ENCODE assay signal across 17 cellular contexts in the genomic region with DNA sequence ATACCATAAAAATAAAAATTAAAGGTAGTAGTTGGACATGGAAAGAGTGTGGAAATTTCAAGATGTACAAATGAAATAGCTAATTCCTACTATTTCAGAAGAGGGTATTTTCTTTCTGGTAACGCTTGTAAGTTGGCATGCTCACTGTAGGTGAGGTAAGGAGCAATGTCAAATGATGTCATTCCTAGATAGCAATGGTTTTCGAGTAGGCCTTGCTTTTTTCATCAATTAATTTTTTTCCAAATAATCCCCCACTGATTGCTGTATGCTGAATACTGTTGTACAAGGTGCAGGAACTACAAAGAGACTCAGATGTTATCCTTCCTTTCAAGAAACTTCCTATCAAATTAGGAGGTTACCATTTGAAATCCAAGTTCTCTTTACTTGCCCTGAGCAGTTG. TPM values are rescaled to one million over a fixed set of nuclear protein-coding genes. Genes with fewer than 3 reads are reported as not detected.
DNase-seq lines count a peak whose midpoint lies in the region; ATAC-seq and TF ChIP-seq lines count a peak whose summit lies in the region.
"Had no signal": no experiment of that assay in that cellular context is flagged by ENCODE, and none has a peak within 500 bp of the region (broad histone marks: within the 10 kb centered on the region; RNA-seq: fewer than 3 reads in every experiment).

No MANE protein-coding gene starts in this region.

- TF ChIP-seq CTCF in parathyroid adenoma (IDR thresholded peaks at IDR 0.05): no peak
- no peak for TF ChIP-seq CTCF in upper lobe of right lung (IDR thresholded peaks at IDR 0.05)

- no peak overlapping the region for H3K4me3 Mint-ChIP-seq in activated CD4-positive, alpha-beta T cell treated with anti-CD3 and anti-CD28 coated beads, Interleukin-2, amount 10 ng/mL, durations not matched to agents 24 days and 14 days
- H3K4me3 Mint-ChIP-seq: activated CD8-positive, alpha-beta T cell treated with anti-CD3 and anti-CD28 coated beads for 36 hours; CD8-positive, alpha-beta T cell; effector memory CD8-positive, alpha-beta T cell had no signal

- peak overlapping the region; percentile 90 for H3K4me2 ChIP-seq in parathyroid adenoma (ENCODE audit: low read length)

- H3K36me3 ChIP-seq in iPS-20b (ENCODE audit: insufficient read depth, low read depth, low read length) (no peaks in the 10 kb centered on the region), parathyroid adenoma (ENCODE audit: control insufficient read depth, insufficient read depth, low read length) (no peaks in the 10 kb centered on the region), upper lobe of right lung (peaks cover 3% of the 10 kb centered on the region)

- H3K36me3 Mint-ChIP-seq in activated CD4-positive, alpha-beta T cell treated with anti-CD3 and anti-CD28 coated beads, Interleukin-2, amount 10 ng/mL, durations not matched to agents 24 days and 14 days (ENCODE audit: low read depth): no peaks in the 10 kb centered on the region
- H3K36me3 Mint-ChIP-seq: CD8-positive, alpha-beta T cell had no signal

- ATAC-seq in upper lobe of right lung (no peak), HG03139 (IDR thresholded peaks at IDR 0.05; ENCODE audit: unreplicated experiment) (no peak), esophagus mucosa (no peak)
- ATAC-seq: activated CD8-positive, alpha-beta T cell treated with anti-CD3 and anti-CD28 coated beads for 36 hours; CD8-positive, alpha-beta T cell; effector memory CD8-positive, alpha-beta T cell had no signal

- H3K4me1 Mint-ChIP-seq in activated CD4-positive, alpha-beta T cell treated with anti-CD3 and anti-CD28 coated beads, Interleukin-2, amount 10 ng/mL, durations not matched to agents 24 days and 14 days: peaks cover 5% of the 10 kb centered on the region

- H3K4me1 ChIP-seq in iPS-20b (ENCODE audit: insufficient read depth, low read length) (peaks cover 21% of the 10 kb centered on the region), parathyroid adenoma (peaks cover 7% of the 10 kb centered on the region), upper lobe of right lung (peaks cover 8% of the 10 kb centered on the region)

- 0 out of 2 replicates have a peak overlapping the region, but pooled peaks have one; percentile 0 for H3K4me3 ChIP-seq in iPS-20b (ENCODE audit: low read length)
- peak overlapping the region; percentile 70 for H3K4me3 ChIP-seq in parathyroid adenoma (ENCODE audit: low read depth, low read length)
- no peak overlapping the region for H3K4me3 ChIP-seq in upper lobe of right lung

- H3K27me3 ChIP-seq in iPS-20b (ENCODE audit: insufficient read depth, low read length) (no peaks in the 10 kb centered on the region; the same call in 1 of the 2 replicates), parathyroid adenoma (ENCODE audit: control insufficient read depth, insufficient read depth, low read length) (no peaks in the 10 kb centered on the region), upper lobe of right lung (no peaks in the 10 kb centered on the region)

- H3K9me3 ChIP-seq in iPS-20b (ENCODE audit: insufficient read depth, low read depth, low read length) (no peaks in the 10 kb centered on the region), parathyroid adenoma (ENCODE audit: control insufficient read depth, low read length) (no peaks in the 10 kb centered on the region), upper lobe of right lung (no peaks in the 10 kb centered on the region)

- H3K27ac ChIP-seq in iPS-20b (ENCODE audit: low read length) (no peak overlapping the region), parathyroid adenoma (peak overlapping the region; percentile 95), upper lobe of right lung (peak overlapping the region; percentile 88)

- H3K9ac ChIP-seq in iPS-20b (ENCODE audit: low read depth, low read length) (no peak overlapping the region), parathyroid adenoma (no peak overlapping the region)

- H2AFZ ChIP-seq in parathyroid adenoma: peak overlapping the region; percentile 87

- H3K79me2 ChIP-seq in parathyroid adenoma: peaks cover 10% of the 10 kb centered on the region

- peak; percentile 12 for DNase-seq in activated CD4-positive, alpha-beta T cell treated with anti-CD3 and anti-CD28 coated beads, Interleukin-2, amount 10 ng/mL, durations not matched to agents 24 days and 14 days
- no peak for DNase-seq in activated CD4-positive, alpha-beta T cell treated with anti-CD3 and anti-CD28 coated beads for 48 hours
- DNase-seq in upper lobe of right lung (no peak), NCI-H226 (no peak)
- DNase-seq: activated CD8-positive, alpha-beta T cell treated with anti-CD3 and anti-CD28 coated beads for 36 hours; CD8-positive, alpha-beta T cell; effector memory CD8-positive, alpha-beta T cell; GOT3; SHP77 treated with DMSO at 0.1 percent for 48 hours; stimulated activated CD4-positive, alpha-beta T cell treated with anti-CD3 and anti-CD28 coated beads, Interleukin-2, amount 100 ng/mL, for 48 hours had no signal

- no peaks in the 10 kb centered on the region for H3K9me3 Mint-ChIP-seq in activated CD4-positive, alpha-beta T cell treated with anti-CD3 and anti-CD28 coated beads, Interleukin-2, amount 10 ng/mL, durations not matched to agents 24 days and 14 days
- H3K9me3 Mint-ChIP-seq: activated CD8-positive, alpha-beta T cell treated with anti-CD3 and anti-CD28 coated beads for 36 hours; activated T-helper 2 cell treated with anti-CD3 and anti-CD28 coated beads, Interferon-gamma antibody, Interleukin-2, Interleukin-4, amounts not matched to agents 10 μg/mL and 5 μg/mL and 100 μg/mL, durations not matched to agents 14 hours and 24 hours and 36 hours; CD8-positive, alpha-beta T cell; effector memory CD8-positive, alpha-beta T cell had no signal

- H3K27ac Mint-ChIP-seq in activated CD4-positive, alpha-beta T cell treated with anti-CD3 and anti-CD28 coated beads, Interleukin-2, amount 10 ng/mL, durations not matched to agents 24 days and 14 days: no peak overlapping the region
- H3K27ac Mint-ChIP-seq: activated CD8-positive, alpha-beta T cell treated with anti-CD3 and anti-CD28 coated beads for 36 hours; activated T-helper 2 cell treated with anti-CD3 and anti-CD28 coated beads, Interferon-gamma antibody, Interleukin-2, Interleukin-4, amounts not matched to agents 10 μg/mL and 5 μg/mL and 100 μg/mL, durations not matched to agents 14 hours and 24 hours and 36 hours; CD8-positive, alpha-beta T cell; effector memory CD8-positive, alpha-beta T cell had no signal

- no peaks in the 10 kb centered on the region for H3K27me3 Mint-ChIP-seq in activated CD4-positive, alpha-beta T cell treated with anti-CD3 and anti-CD28 coated beads, Interleukin-2, amount 10 ng/mL, durations not matched to agents 24 days and 14 days
- H3K27me3 Mint-ChIP-seq: activated CD8-positive, alpha-beta T cell treated with anti-CD3 and anti-CD28 coated beads for 36 hours; effector memory CD8-positive, alpha-beta T cell had no signal

- intact Hi-C loops in activated CD4-positive, alpha-beta T cell treated with anti-CD3 and anti-CD28 coated beads, Interleukin-2, amount 10 ng/mL, durations not matched to agents 24 days and 14 days (cut with micrococcal nuclease): no loop called here
- intact Hi-C loops in upper lobe of right lung (cut with DNase I): no loop called here

RNA-seq across cellular contexts. Expression of gene SELENOP, which starts 0.9 kb away (rescaled TPM):
- total RNA-seq in activated CD4-positive, alpha-beta T cell treated with anti-CD3 and anti-CD28 coated beads, Interleukin-2, amount 10 ng/mL, durations not matched to agents 24 days and 14 days: not detected in 2 replicates
- total RNA-seq in upper lobe of right lung (884 TPM), esophagus mucosa (95.9 TPM)
- total RNA-seq: activated CD8-positive, alpha-beta T cell treated with anti-CD3 and anti-CD28 coated beads for 36 hours; activated T-helper 2 cell treated with anti-CD3 and anti-CD28 coated beads, Interferon-gamma antibody, Interleukin-2, Interleukin-4, amounts not matched to agents 10 μg/mL and 5 μg/mL and 100 μg/mL, durations not matched to agents 14 hours and 24 hours and 36 hours had no signal

RNA-seq across cellular contexts. Expression of gene CCDC152, which starts 56.0 kb away (rescaled TPM):
- total RNA-seq in activated CD4-positive, alpha-beta T cell treated with anti-CD3 and anti-CD28 coated beads, Interleukin-2, amount 10 ng/mL, durations not matched to agents 24 days and 14 days: 6.6 and 6.9 TPM in 2 replicates
- total RNA-seq in upper lobe of right lung (0.78 TPM), esophagus mucosa (not detected)
- total RNA-seq: A172, osteocyte had no signal

Comparison
In these comparisons a context has a peak if more than half of its experiments do, and no peak if none do; other contexts are left out.
1. RNA of gene SELENOP, which starts 0.9 kb away (total RNA-seq): 884 TPM in upper lobe of right lung (single experiment) and 95.9 TPM in esophagus mucosa (single experiment); not detected in activated CD4-positive, alpha-beta T cell treated with anti-CD3 and anti-CD28 coated beads, Interleukin-2, amount 10 ng/mL, durations not matched to agents 24 days and 14 days; every median in the first group is over 10 times any median in the second.